8 cellular contexts compared by ENCODE assay signal in the genomic region with DNA sequence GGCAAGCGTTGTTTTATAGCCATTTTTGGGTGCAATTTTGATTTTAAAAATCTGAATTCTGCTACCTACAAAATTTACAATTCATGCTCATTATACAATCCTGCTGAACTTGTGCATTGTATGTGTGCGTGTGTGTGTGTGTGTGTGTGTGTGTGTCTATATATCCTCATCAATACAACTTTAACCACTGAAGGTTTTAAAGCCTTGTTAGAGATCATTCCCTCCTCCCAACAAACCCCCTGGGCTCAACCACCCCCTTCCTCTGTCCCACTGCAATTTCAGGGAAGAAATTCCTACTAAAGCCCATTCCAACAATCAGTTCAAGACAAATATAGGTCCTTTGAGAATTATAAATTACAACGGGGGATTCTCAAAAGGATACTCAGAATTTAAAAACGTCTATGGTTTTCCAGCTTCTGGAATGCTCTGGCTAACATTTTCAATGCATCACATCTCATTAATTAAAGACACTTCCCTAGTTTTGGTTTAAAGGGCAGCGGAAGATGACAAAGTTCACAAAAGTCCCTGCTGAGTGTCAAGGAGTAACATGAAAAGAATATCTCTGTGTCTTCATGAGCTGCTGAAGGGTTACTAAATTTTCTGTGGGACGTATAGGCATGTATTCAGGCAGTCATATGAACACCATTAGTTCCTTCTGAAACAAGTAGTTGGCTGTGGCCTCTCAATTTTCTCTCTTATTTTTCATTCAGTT.
DNase-seq lines count a peak whose midpoint lies in the region; ATAC-seq and FAIRE-seq lines count a peak whose summit lies in the region.

No MANE protein-coding gene starts in this region.

- no peak for FAIRE-seq in urothelium cell line (lab: Jason Lieb, UNC)

- 0 out of 2 replicates have a peak, but pooled peaks cover 2% of the 10 kb centered on the region for H3K27me3 ChIP-seq in HAP-1 (ENCODE audit: low read depth)

- DNase-seq in HAP-1 (ENCODE audit: low spot score in 2 of 2) (peak in 1 of 2 experiments; percentile 15), UCSD-AML1 (lab: John Stamatoyannopoulos, UW; ENCODE audit: unreplicated experiment) (peak; percentile 4), globus pallidus (ENCODE audit: low spot score) (peak; percentile 13), skeletal muscle cell (ENCODE audit: low read depth) (no peak), urothelium cell line (ENCODE audit: low spot score) (no peak)

- peaks cover 25% of the 10 kb centered on the region for H3K4me1 ChIP-seq in HAP-1

- H3K4me3 ChIP-seq in HAP-1 (peak overlapping the region; percentile 18), skeletal muscle cell (ENCODE audit: low read depth, low read length) (peak overlapping the region; percentile 58)

- H3K36me3 ChIP-seq in HAP-1 (replicated peaks): no peaks in the 10 kb centered on the region

- in situ Hi-C loops in HAP-1 (cut with MboI; ENCODE audit: low sequenced_read_pairs): no loop called here

- H3K9me3 ChIP-seq in HAP-1: no peaks in the 10 kb centered on the region

- ATAC-seq in HG02678 (IDR thresholded peaks at IDR 0.05; ENCODE audit: unreplicated experiment) (no peak), HG03460 (IDR thresholded peaks at IDR 0.05; ENCODE audit: unreplicated experiment) (no peak), GM21423 (IDR thresholded peaks at IDR 0.05; ENCODE audit: unreplicated experiment) (no peak)

Comparison
In these comparisons a context has a peak if more than half of its experiments do, and no peak if none do; other contexts are left out.
1. DNase-seq: peak in UCSD-AML1 (single experiment) and globus pallidus (single experiment); none in skeletal muscle cell (single experiment) and urothelium cell line (single experiment).